ENCODE assay signal across 8 cellular contexts in the genomic region with DNA sequence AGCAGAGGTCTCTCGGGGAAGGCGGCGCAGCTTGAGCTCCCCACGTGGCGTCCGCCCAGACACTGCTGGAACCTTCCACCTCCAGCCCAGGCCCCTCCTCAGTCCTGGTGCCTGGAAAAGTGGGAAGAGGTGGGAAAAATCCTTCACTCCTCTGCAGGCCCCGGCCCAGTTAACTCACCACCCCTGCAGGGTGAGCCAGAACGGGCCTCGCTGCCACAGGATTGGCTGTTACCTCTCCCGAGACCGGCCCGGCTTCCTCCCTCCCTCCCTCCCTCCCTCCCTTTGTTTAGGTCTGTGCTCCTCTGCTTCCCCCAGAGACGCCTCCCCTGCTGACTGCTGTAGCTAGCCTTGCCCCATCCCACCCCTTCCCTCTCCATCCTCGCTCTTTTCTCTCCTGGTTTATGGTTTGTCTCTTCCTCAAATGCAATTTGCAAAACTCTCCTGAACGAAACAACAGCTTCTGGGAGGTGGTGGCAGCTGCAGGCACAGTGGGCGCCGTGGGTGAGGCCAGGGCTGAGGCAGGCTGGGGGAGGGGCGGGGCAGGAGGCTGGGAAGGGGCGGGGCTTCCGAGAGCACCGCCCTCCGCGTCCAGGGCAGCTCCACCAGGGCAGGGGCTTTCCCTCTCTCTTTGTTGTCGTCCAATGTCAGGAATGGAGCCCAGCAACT. TPM values are rescaled to one million over a fixed set of nuclear protein-coding genes. Genes with fewer than 3 reads are reported as not detected.
DNase-seq lines count a peak whose midpoint lies in the region; ATAC-seq and TF ChIP-seq lines count a peak whose summit lies in the region.

No MANE protein-coding gene starts in this region.

- no peak overlapping the region for H3K4me3 ChIP-seq in uterus

- intact Hi-C loops in uterus (cut with DNase I; ENCODE audit: low total_unique reads): no loop called here

- DNase-seq in activated T-cell treated with anti-CD3 and anti-CD28 coated beads for 24 hours (ENCODE audit: low read depth) (peak; percentile 4), activated T-cell treated with anti-CD3 and anti-CD28 coated beads for 4 hours (no peak), NCI-H69 (lab: John Stamatoyannopoulos, UW) (peak; percentile 96), cerebellum (ENCODE audit: low spot score) (peak; percentile 76), memory B cell (ENCODE audit: low spot score in 2 of 2) (no peak), type B pancreatic cell (ENCODE audit: extremely low spot score, unreplicated experiment) (no peak), NCI-H446 treated with DMSO at 0.1 percent for 48 hours (lab: John Stamatoyannopoulos, UW) (no peak), uterus (no peak)

- H3K27me3 Mint-ChIP-seq in memory B cell (peaks cover 15% of the 10 kb centered on the region), type B pancreatic cell (no peaks in the 10 kb centered on the region)

- H3K27me3 ChIP-seq in uterus: no peaks in the 10 kb centered on the region

- H3K27ac ChIP-seq in uterus: peak overlapping the region in 1 of 2 donors; percentile 33

- peak; percentile 68 for ATAC-seq in memory B cell (ENCODE audit: low read depth)

- H3K4me1 ChIP-seq in uterus: no peaks in the 10 kb centered on the region

- H3K27ac Mint-ChIP-seq in memory B cell: no peak overlapping the region
- peak overlapping the region; percentile 48 for H3K27ac Mint-ChIP-seq in type B pancreatic cell

- H3K9me3 Mint-ChIP-seq in memory B cell (no peaks in the 10 kb centered on the region), type B pancreatic cell (no peaks in the 10 kb centered on the region)

- TF ChIP-seq CTCF in type B pancreatic cell (conservative IDR thresholded peaks at IDR 0.05) (no peak), uterus (IDR thresholded peaks at IDR 0.05) (no peak)

- H3K36me3 Mint-ChIP-seq in memory B cell (no peaks in the 10 kb centered on the region), type B pancreatic cell (no peaks in the 10 kb centered on the region)

- H3K4me3 Mint-ChIP-seq in memory B cell (peak overlapping the region; percentile 70), type B pancreatic cell (peak overlapping the region; percentile 58)

- H3K4me1 Mint-ChIP-seq in memory B cell (peaks cover 18% of the 10 kb centered on the region), type B pancreatic cell (ENCODE audit: unreplicated experiment) (peaks cover 37% of the 10 kb centered on the region)

- no peak for TF ChIP-seq POLR2A in uterus (IDR thresholded peaks at IDR 0.05)

- H3K36me3 ChIP-seq in uterus: no peaks in the 10 kb centered on the region

- H3K9me3 ChIP-seq in uterus: no peaks in the 10 kb centered on the region

RNA-seq across cellular contexts. Expression of gene CAPN9, which starts 6.5 kb away (rescaled TPM):
- not detected for total RNA-seq in cerebellum
- total RNA-seq in type B pancreatic cell (ENCODE audit: low replicate concordance): 0.72 and 1.1 TPM in 2 replicates
- total RNA-seq in uterus: under 1 TPM in 1 of 4 donors, not detected in 3; 0.41 TPM

RNA-seq across cellular contexts. Expression of gene AGT, which starts 39.8 kb away (rescaled TPM):
- 3.6 TPM for total RNA-seq in cerebellum
- total RNA-seq in type B pancreatic cell (ENCODE audit: low replicate concordance): 125 and 163 TPM in 2 replicates
- total RNA-seq in uterus: 1 to 10 TPM in 3 of 4 donors, under 1 TPM in 1; 0.77 to 7.6 (median 2.5) TPM

Comparison
In these comparisons a context has a peak if more than half of its experiments do, and no peak if none do; other contexts are left out.
1. DNase-seq: peak in activated T-cell treated with anti-CD3 and anti-CD28 coated beads for 24 hours (single experiment), NCI-H69 (single experiment) and cerebellum (single experiment); none in activated T-cell treated with anti-CD3 and anti-CD28 coated beads for 4 hours (single experiment), memory B cell (0 of 2), type B pancreatic cell (single experiment), NCI-H446 treated with DMSO at 0.1 percent for 48 hours (single experiment) and uterus (0 of 2).
2. RNA of gene AGT, which starts 39.8 kb away (total RNA-seq): 125 to 163 TPM in type B pancreatic cell; 0.77 to 7.6 TPM in uterus and 3.6 TPM in cerebellum (single experiment); every median in the first group is over 10 times any median in the second.